In genomic region chr10:60200012-60200681, GRCh38 we compare ENCODE assay signal across 21 cellular contexts.
DNase-seq lines count a peak whose midpoint lies in the region; ATAC-seq and TF ChIP-seq lines count a peak whose summit lies in the region.
"Had no signal": no experiment of that assay in that cellular context is flagged by ENCODE, and none has a peak within 500 bp of the region (broad histone marks: within the 10 kb centered on the region; RNA-seq: fewer than 3 reads in every experiment).

No MANE protein-coding gene starts in this region.

- no peaks in the 10 kb centered on the region for H3K9me3 Mint-ChIP-seq in chondrocyte (ENCODE audit: low read depth)
- no peaks in the 10 kb centered on the region for H3K9me3 Mint-ChIP-seq in activated CD8-positive, alpha-beta memory T cell treated with anti-CD3 and anti-CD28 coated beads, Interleukin-2, amount 10 ng/mL, durations not matched to agents 7 days and 5 days (ENCODE audit: low read depth)
- H3K9me3 Mint-ChIP-seq: CD4-positive, alpha-beta memory T cell; H9 had no signal

- ATAC-seq in activated CD8-positive, alpha-beta memory T cell treated with anti-CD3 and anti-CD28 coated beads, Interleukin-2, amount 10 ng/mL, durations not matched to agents 7 days and 5 days: no peak

- peak; percentile 9 for DNase-seq in NCI-H1105 treated with DMSO at 0.1 percent for 48 hours (lab: John Stamatoyannopoulos, UW)
- no peak for DNase-seq in NCI-H1105 (lab: John Stamatoyannopoulos, UW)
- peak; percentile 34 for DNase-seq in NCI-H510A (lab: John Stamatoyannopoulos, UW)
- DNase-seq in chondrocyte (ENCODE audit: low spot score): no peak
- DNase-seq in neuronal stem cell (ENCODE audit: low spot score): no peak
- DNase-seq in SW 1271 (lab: John Stamatoyannopoulos, UW): no peak
- no peak for DNase-seq in stimulated activated CD4-positive, alpha-beta T cell treated with anti-CD3 and anti-CD28 coated beads, Interleukin-1b, Interleukin-23, amount 100 ng/mL, for 48 hours
- DNase-seq in activated CD8-positive, alpha-beta memory T cell treated with anti-CD3 and anti-CD28 coated beads, Interleukin-2, amount 10 ng/mL, durations not matched to agents 7 days and 5 days: no peak
- DNase-seq: BE2C; Calu3; CD4-positive, alpha-beta memory T cell; DMS79; H9; Karpas-422; MG63; NCI-H1092; NCI-H1930; NCI-H526; NK-92 treated with Interleukin-12 subunit alpha and Interleukin-12 subunit beta, amount 100 ng/mL, for 24 hours; SJCRH30 had no signal

- H2BK5ac ChIP-seq in neuronal stem cell (ENCODE audit: low read length): no peak overlapping the region

- TF ChIP-seq CTCF in chondrocyte (IDR thresholded peaks at IDR 0.05): no peak

- no peaks in the 10 kb centered on the region for H3K27me3 Mint-ChIP-seq in chondrocyte (ENCODE audit: low read depth)
- peaks cover 2% of the 10 kb centered on the region for H3K27me3 Mint-ChIP-seq in activated CD8-positive, alpha-beta memory T cell treated with anti-CD3 and anti-CD28 coated beads, Interleukin-2, amount 10 ng/mL, durations not matched to agents 7 days and 5 days
- H3K27me3 Mint-ChIP-seq: CD4-positive, alpha-beta memory T cell had no signal

- CTCF ChIA-PET in activated CD8-positive, alpha-beta memory T cell treated with anti-CD3 and anti-CD28 coated beads, Interleukin-2, amount 10 ng/mL, durations not matched to agents 7 days and 5 days (lab: Charles Lee): no interaction called here

- H3K79me1 ChIP-seq in neuronal stem cell (ENCODE audit: low read depth, low read length): no peaks in the 10 kb centered on the region

- H4K91ac ChIP-seq in neuronal stem cell (ENCODE audit: low read depth, low read length, poor library complexity): peak overlapping the region; percentile 77

- peaks cover 2 to 5% of the 10 kb centered on the region in 2 donors for H3K4me1 ChIP-seq in neuronal stem cell (ENCODE audit: control insufficient read depth in 2 of 2, insufficient read depth in 1 of 2, low read depth in 1 of 2, low read length in 2 of 2)
- H3K4me1 ChIP-seq: BE2C had no signal

- H3K4me2 ChIP-seq in neuronal stem cell (ENCODE audit: insufficient read depth, low read length, poor library complexity, severe bottlenecking): no peak overlapping the region

- H2BK12ac ChIP-seq in neuronal stem cell (ENCODE audit: low read length): no peak overlapping the region

- peak overlapping the region; percentile 48 for H3K18ac ChIP-seq in neuronal stem cell (ENCODE audit: low read length)

- H3K36me3 ChIP-seq in neuronal stem cell (replicated peaks in 1 of 2; ENCODE audit: control insufficient read depth in 2 of 2, insufficient read depth in 2 of 2, low read length in 2 of 2): no peaks in the 10 kb centered on the region
- H3K36me3 ChIP-seq: BE2C, MG63, SJCRH30 had no signal

- H2AFZ ChIP-seq in neuronal stem cell (ENCODE audit: low read length): no peak overlapping the region

- H3K27ac ChIP-seq in neuronal stem cell (replicated peaks; ENCODE audit: low read length): no peak overlapping the region
- H3K27ac ChIP-seq: 22Rv1, SJCRH30 had no signal

- H3K4ac ChIP-seq in neuronal stem cell (ENCODE audit: low read length): peak overlapping the region; percentile 6

- no peak overlapping the region for H3K14ac ChIP-seq in neuronal stem cell (ENCODE audit: low read length)

- no peak overlapping the region for H3K4me3 Mint-ChIP-seq in chondrocyte (ENCODE audit: unreplicated experiment)
- no peak overlapping the region for H3K4me3 Mint-ChIP-seq in activated CD8-positive, alpha-beta memory T cell treated with anti-CD3 and anti-CD28 coated beads, Interleukin-2, amount 10 ng/mL, durations not matched to agents 7 days and 5 days
- H3K4me3 Mint-ChIP-seq: CD4-positive, alpha-beta memory T cell; H9 had no signal

- H2AK5ac ChIP-seq in neuronal stem cell (ENCODE audit: low read depth, low read length): peak overlapping the region; percentile 33

- H3K36me3 Mint-ChIP-seq in chondrocyte (ENCODE audit: low read depth): peaks cover 6% of the 10 kb centered on the region
- H3K36me3 Mint-ChIP-seq in activated CD8-positive, alpha-beta memory T cell treated with anti-CD3 and anti-CD28 coated beads, Interleukin-2, amount 10 ng/mL, durations not matched to agents 7 days and 5 days: no peaks in the 10 kb centered on the region

- H3K23ac ChIP-seq in neuronal stem cell (ENCODE audit: low read depth, low read length, poor library complexity): no peak overlapping the region

- no peak overlapping the region for H2BK15ac ChIP-seq in neuronal stem cell (ENCODE audit: low read length)

- no peak overlapping the region for H4K8ac ChIP-seq in neuronal stem cell (ENCODE audit: low read depth, low read length)

- no peaks in the 10 kb centered on the region for H3K9me3 ChIP-seq in neuronal stem cell (replicated peaks in 1 of 2; ENCODE audit: control insufficient read depth in 2 of 2, insufficient read depth in 1 of 2, low read depth in 1 of 2, low read length in 2 of 2)
- H3K9me3 ChIP-seq: BE2C, MG63, SJCRH30 had no signal

- no peak overlapping the region for H2BK120ac ChIP-seq in neuronal stem cell (ENCODE audit: low read depth, low read length)

- H3K4me3 ChIP-seq in neuronal stem cell (ENCODE audit: low read length in 2 of 2): no peak overlapping the region
- H3K4me3 ChIP-seq: MG63, SJCRH30 had no signal

- H3K27ac Mint-ChIP-seq in chondrocyte (ENCODE audit: unreplicated experiment): peak overlapping the region; percentile 5
- no peak overlapping the region for H3K27ac Mint-ChIP-seq in activated CD8-positive, alpha-beta memory T cell treated with anti-CD3 and anti-CD28 coated beads, Interleukin-2, amount 10 ng/mL, durations not matched to agents 7 days and 5 days
- H3K27ac Mint-ChIP-seq: CD4-positive, alpha-beta memory T cell had no signal

- peak overlapping the region; percentile 15 for H3K9ac ChIP-seq in neuronal stem cell (ENCODE audit: low read depth, low read length, poor library complexity)

- H3K4me1 Mint-ChIP-seq in chondrocyte (ENCODE audit: low read depth): peaks cover 29% of the 10 kb centered on the region
- H3K4me1 Mint-ChIP-seq in activated CD8-positive, alpha-beta memory T cell treated with anti-CD3 and anti-CD28 coated beads, Interleukin-2, amount 10 ng/mL, durations not matched to agents 7 days and 5 days: no peaks in the 10 kb centered on the region
- H3K4me1 Mint-ChIP-seq: CD4-positive, alpha-beta memory T cell; H9 had no signal

- no CpG with 5 or more reads among the region's 8 CpGs for WGBS in neuronal stem cell (ENCODE audit: extremely low coverage in 2 of 2, insufficient read length in 2 of 2, insufficient replicate concordance in 1 of 2), 2 donors

- H3K27me3 ChIP-seq in neuronal stem cell (ENCODE audit: control insufficient read depth in 3 of 3, insufficient read depth in 3 of 3, low read depth in 1 of 3, low read length in 3 of 3): no peaks in the 10 kb centered on the region
- H3K27me3 ChIP-seq: BE2C, MG63, SJCRH30 had no signal

Comparison
In these comparisons a context has a peak if more than half of its experiments do, and no peak if none do; other contexts are left out.
1. DNase-seq: peak in NCI-H1105 treated with DMSO at 0.1 percent for 48 hours (single experiment) and NCI-H510A (single experiment); none in NCI-H1105 (single experiment), chondrocyte (single experiment), neuronal stem cell (single experiment), SW 1271 (0 of 2), stimulated activated CD4-positive, alpha-beta T cell treated with anti-CD3 and anti-CD28 coated beads, Interleukin-1b, Interleukin-23, amount 100 ng/mL, for 48 hours (single experiment) and activated CD8-positive, alpha-beta memory T cell treated with anti-CD3 and anti-CD28 coated beads, Interleukin-2, amount 10 ng/mL, durations not matched to agents 7 days and 5 days (single experiment).